In genomic region chr11:74147199-74147929, GRCh38 we compare ENCODE assay signal across 15 cellular contexts. TPM values are rescaled to one million over a fixed set of nuclear protein-coding genes. Genes with fewer than 3 reads are reported as not detected.
DNase-seq lines count a peak whose midpoint lies in the region; ATAC-seq and TF ChIP-seq lines count a peak whose summit lies in the region.
"Had no signal": no experiment of that assay in that cellular context is flagged by ENCODE, and none has a peak within 500 bp of the region (broad histone marks: within the 10 kb centered on the region; RNA-seq: fewer than 3 reads in every experiment).

No MANE protein-coding gene starts in this region.

- no peak overlapping the region for H3K4me3 ChIP-seq in brain microvascular endothelial cell (ENCODE audit: low read depth, low read length)
- H3K4me3 ChIP-seq: pancreas had no signal

- ATAC-seq in HG03469 (IDR thresholded peaks at IDR 0.05; ENCODE audit: unreplicated experiment) (no peak), GM19455 (IDR thresholded peaks at IDR 0.05; ENCODE audit: unreplicated experiment) (no peak)
- ATAC-seq: activated CD8-positive, alpha-beta T cell treated with anti-CD3 and anti-CD28 coated beads for 36 hours; pancreas had no signal

- no peak for TF ChIP-seq CTCF in brain microvascular endothelial cell (IDR thresholded peaks at IDR 0.05; ENCODE audit: low read depth, low read length, missing control alignments)

- in situ Hi-C loops in brain microvascular endothelial cell (cut with HindIII; ENCODE audit: low pct_ligation_motif_present, low sequenced_read_pairs), result no loop called here

- no peaks in the 10 kb centered on the region for H3K36me3 ChIP-seq in brain microvascular endothelial cell (replicated peaks)
- H3K36me3 ChIP-seq: pancreas had no signal

- DNase-seq in EH (ENCODE audit: low read depth) (peak; percentile 60), NCI-H226 (peak; percentile 61), brain microvascular endothelial cell (no peak), myocyte (ENCODE audit: low read depth) (peak; percentile 92), NCI-H187 treated with DMSO at 0.1 percent for 48 hours (lab: John Stamatoyannopoulos, UW) (no peak)
- DNase-seq in stimulated activated CD4-positive, alpha-beta T cell treated with anti-CD3 and anti-CD28 coated beads, Interleukin-4, amount 100 ng/mL, for 1 hour, result no peak
- DNase-seq: activated CD8-positive, alpha-beta T cell treated with anti-CD3 and anti-CD28 coated beads for 36 hours; aorta; Caco-2; cortex of kidney; erythroblast; NCI-H510A; pancreas had no signal

- peak overlapping the region; percentile 5 for H3K27ac ChIP-seq in brain microvascular endothelial cell
- H3K27ac ChIP-seq: pancreas had no signal

- no peaks in the 10 kb centered on the region for H3K27me3 ChIP-seq in brain microvascular endothelial cell (replicated peaks)
- H3K27me3 ChIP-seq: pancreas had no signal

RNA-seq across cellular contexts. Expression of gene C2CD3, which starts 23.4 kb away (rescaled TPM):
- 54.0 and 55.6 TPM in 2 replicates for total RNA-seq in myocyte
- polyA plus RNA-seq in myocyte (2012), result 28.6 TPM

RNA-seq across cellular contexts. Expression of gene PPME1, which starts 23.7 kb away (rescaled TPM):
- total RNA-seq in myocyte, result 217 and 282 TPM in 2 replicates
- polyA plus RNA-seq in myocyte (2012), result 267 TPM

Comparison
In these comparisons a context has a peak if more than half of its experiments do, and no peak if none do; other contexts are left out.
1. DNase-seq: peak in EH (single experiment), NCI-H226 (single experiment) and myocyte (single experiment); none in brain microvascular endothelial cell (single experiment), stimulated activated CD4-positive, alpha-beta T cell treated with anti-CD3 and anti-CD28 coated beads, Interleukin-4, amount 100 ng/mL, for 1 hour (single experiment) and NCI-H187 treated with DMSO at 0.1 percent for 48 hours (single experiment).